In the genomic region with DNA sequence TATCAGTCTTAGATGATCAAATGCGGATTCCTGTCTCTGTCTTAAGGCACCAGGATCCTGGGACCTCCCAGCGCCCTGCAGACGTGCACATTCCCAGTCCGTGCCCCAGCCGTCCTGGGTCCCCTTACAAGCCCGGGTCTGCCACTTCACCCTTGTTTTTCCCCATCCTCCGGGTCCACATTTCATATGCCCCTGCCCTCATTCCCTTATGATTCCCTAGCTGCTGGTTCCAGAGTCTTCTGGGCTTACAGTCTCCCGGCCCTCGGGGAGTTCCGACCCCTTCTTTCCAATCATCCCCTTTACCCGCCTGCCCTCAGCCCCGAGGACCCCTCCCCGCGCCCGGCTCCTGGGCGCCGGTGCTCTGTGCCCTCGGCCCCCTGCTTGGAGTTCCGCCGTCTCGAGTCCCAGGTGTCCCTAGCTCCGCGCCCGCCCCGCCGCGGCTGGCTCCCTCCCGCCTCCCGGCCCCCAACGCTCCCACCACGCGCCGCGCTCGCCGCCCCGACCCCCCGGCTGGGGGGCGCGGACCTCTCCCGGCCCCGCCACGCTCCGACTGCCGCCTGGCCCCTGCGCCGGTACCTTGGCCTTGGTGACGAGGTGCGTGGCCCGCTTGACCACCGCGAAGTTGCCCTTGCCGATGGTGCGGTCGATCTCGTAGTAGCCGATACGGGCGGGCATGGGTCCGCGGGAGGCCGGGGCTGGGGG, we compare ENCODE assay signal across 8 cellular contexts. TPM values are rescaled to one million over a fixed set of nuclear protein-coding genes. Genes with fewer than 3 reads are reported as not detected.
DNase-seq lines count a peak whose midpoint lies in the region; ATAC-seq and TF ChIP-seq lines count a peak whose summit lies in the region.

No MANE protein-coding gene starts in this region.

- ATAC-seq in GM19372 (IDR thresholded peaks at IDR 0.05; ENCODE audit: low read depth, unreplicated experiment) (peak; percentile 30), HG03439 (IDR thresholded peaks at IDR 0.05; ENCODE audit: unreplicated experiment) (peak; percentile 22), left lung (peak; percentile 4)

- peak overlapping the region; percentile 74 to 85 for H3K4me3 ChIP-seq in left lung

- no peaks in the 10 kb centered on the region for H3K9me3 ChIP-seq in left lung

- H3K36me3 ChIP-seq in left lung, result no peaks in the 10 kb centered on the region

- H3K4me1 ChIP-seq in left lung, result peaks cover 30 to 60% of the 10 kb centered on the region in 2 donors

- TF ChIP-seq CTCF in left lung (IDR thresholded peaks at IDR 0.05), result no peak

- peak; percentile 46 for DNase-seq in CD1c-positive myeloid dendritic cell (ENCODE audit: extremely low spot score)
- peak; percentile 29 for DNase-seq in T-helper 9 cell
- DNase-seq in cerebellum (ENCODE audit: low spot score), result peak; percentile 40
- DNase-seq in left lung, result peak; percentile 63 to 91
- peak in 2 of 3 donors; percentile 18 to 33 for DNase-seq in stimulated activated CD4-positive, alpha-beta T cell treated with anti-CD3 and anti-CD28 coated beads, TNF-alpha, amount 100 ng/mL, for 48 hours (ENCODE audit: low read depth in 3 of 3)
- DNase-seq in COLO829 (ENCODE audit: low spot score), result no peak

- H3K27ac ChIP-seq in left lung, result peak overlapping the region; percentile 91 to 97

- no peaks in the 10 kb centered on the region for H3K27me3 ChIP-seq in left lung

- intact Hi-C loops in left lung (cut with DNase I), result no loop called here

RNA-seq across cellular contexts. Expression of a gene that starts 0.5 kb away (rescaled TPM):
- total RNA-seq in cerebellum, result 36.6 TPM
- 10 to 100 TPM; 28.0 to 49.6 TPM for total RNA-seq in left lung

RNA-seq across cellular contexts. Expression of a gene that starts 46.4 kb away (rescaled TPM):
- 135 TPM for total RNA-seq in cerebellum
- 10 to 100 TPM; 78.1 to 82.3 TPM for total RNA-seq in left lung
